In genomic region chr9:128845186-128845931, GRCh38 we compare ENCODE assay signal across 3 cellular contexts.
TF ChIP-seq lines count a peak whose summit lies in the region.

No MANE protein-coding gene starts in this region.

TF ChIP-seq in A549, 52 proteins besides CTCF, POLR2A, EP300 and RAD21:
- no peak for TF ChIP-seq ATOH8 (CRISPR knock-in tag; IDR thresholded peaks at IDR 0.05; ENCODE audit: low read depth)

TF ChIP-seq in IMR-90, 13 proteins besides CTCF, POLR2A, EP300 and RAD21:
- TF ChIP-seq MXI1 (IDR thresholded peaks at IDR 0.05; ENCODE audit: borderline replicate concordance, low read depth, low read length) (no peak), MAZ (IDR thresholded peaks at IDR 0.05; ENCODE audit: borderline replicate concordance, low read depth, low read length) (no peak), RCOR1 (IDR thresholded peaks at IDR 0.05; ENCODE audit: insufficient replicate concordance, low read length) (no peak), CEBPB (IDR thresholded peaks at IDR 0.05; ENCODE audit: low read depth, low read length) (no peak), FOS (IDR thresholded peaks at IDR 0.05; ENCODE audit: low read depth, low read length) (no peak), SMC3 (IDR thresholded peaks at IDR 0.05; ENCODE audit: low read depth, low read length) (no peak), BHLHE40 (IDR thresholded peaks at IDR 0.05; ENCODE audit: low read depth, low read length) (no peak), USF2 (IDR thresholded peaks at IDR 0.05; ENCODE audit: low read depth, low read length) (no peak), ELK1 (IDR thresholded peaks at IDR 0.05; ENCODE audit: borderline replicate concordance, low read depth, low read length) (no peak), CHD1 (IDR thresholded peaks at IDR 0.05; ENCODE audit: low read depth, low read length) (no peak), RFX5 (IDR thresholded peaks at IDR 0.05; ENCODE audit: low read depth, low read length) (no peak), NFE2L2 (IDR thresholded peaks at IDR 0.05; ENCODE audit: low read depth, low read length) (no peak)

TF ChIP-seq in SK-N-SH treated with all-trans-retinoic acid at 6 μM for 48 hours, 23 proteins besides CTCF, POLR2A, EP300 and RAD21:
- TF ChIP-seq TCF4 (CRISPR knock-in tag; IDR thresholded peaks at IDR 0.05; ENCODE audit: borderline replicate concordance) (no peak), OSR1 (CRISPR knock-in tag; IDR thresholded peaks at IDR 0.05) (no peak), CSDC2 (CRISPR knock-in tag; IDR thresholded peaks at IDR 0.05) (no peak), TOX (CRISPR knock-in tag; IDR thresholded peaks at IDR 0.05; ENCODE audit: borderline replicate concordance) (no peak), PATZ1 (CRISPR knock-in tag; IDR thresholded peaks at IDR 0.05; ENCODE audit: borderline replicate concordance) (no peak)
